ENCODE assay signal across 30 cellular contexts in genomic region chr10:35124540-35124939, GRCh38. TPM values are rescaled to one million over a fixed set of nuclear protein-coding genes. Genes with fewer than 3 reads are reported as not detected.
DNase-seq lines count a peak whose midpoint lies in the region; ATAC-seq and TF ChIP-seq lines count a peak whose summit lies in the region.
"Had no signal": no experiment of that assay in that cellular context is flagged by ENCODE, and none has a peak within 500 bp of the region (broad histone marks: within the 10 kb centered on the region; RNA-seq: fewer than 3 reads in every experiment).

No MANE protein-coding gene starts in this region.

- H3K9me3 Mint-ChIP-seq in activated naive CD4-positive, alpha-beta T cell treated with anti-CD3 and anti-CD28 coated beads, Interleukin-2, amount 10 ng/mL, durations not matched to agents 7 days and 5 days, result no peaks in the 10 kb centered on the region
- H3K9me3 Mint-ChIP-seq in nephron, result no peaks in the 10 kb centered on the region
- H3K9me3 Mint-ChIP-seq: T-cell had no signal

- no peaks in the 10 kb centered on the region for H4K20me1 ChIP-seq in DND-41 (ENCODE audit: insufficient read depth, low read length)

- peak overlapping the region; percentile 2 for H3K4me3 Mint-ChIP-seq in activated naive CD4-positive, alpha-beta T cell treated with anti-CD3 and anti-CD28 coated beads, Interleukin-2, amount 10 ng/mL, durations not matched to agents 7 days and 5 days
- H3K4me3 Mint-ChIP-seq in nephron, result peak overlapping the region in 2 of 3 experiments; percentile 8 to 28
- H3K4me3 Mint-ChIP-seq: CD14-positive monocyte had no signal

- TF ChIP-seq POLR2A in breast epithelium (IDR thresholded peaks at IDR 0.05), result no peak

- H3K27ac ChIP-seq in DND-41 (ENCODE audit: low read length), result no peak overlapping the region
- peak overlapping the region; percentile 26 to 40 for H3K27ac ChIP-seq in breast epithelium
- peak overlapping the region in 19 of 59 donors; percentile 0 to 99 (median 28) for H3K27ac ChIP-seq in dorsolateral prefrontal cortex
- H3K27ac ChIP-seq: esophagus muscularis mucosa, ovary, Peyer's patch had no signal

- ATAC-seq in DND-41 (ENCODE audit: insufficient read depth, low read depth) (no peak), HG02610 (IDR thresholded peaks at IDR 0.05; ENCODE audit: unreplicated experiment) (no peak)
- ATAC-seq: gastroesophageal sphincter, sciatic nerve, T-cell had no signal

- H3K36me3 ChIP-seq in DND-41 (ENCODE audit: insufficient read depth, low read length), result no peaks in the 10 kb centered on the region
- no peaks in the 10 kb centered on the region for H3K36me3 ChIP-seq in breast epithelium
- H3K36me3 ChIP-seq: ascending aorta, esophagus muscularis mucosa, gastroesophageal sphincter, ovary, Peyer's patch had no signal

- H3K27me3 ChIP-seq in DND-41 (ENCODE audit: insufficient read depth, low read length, poor library complexity), result no peaks in the 10 kb centered on the region
- no peaks in the 10 kb centered on the region for H3K27me3 ChIP-seq in breast epithelium
- no peaks in the 10 kb centered on the region for H3K27me3 ChIP-seq in dorsolateral prefrontal cortex
- H3K27me3 ChIP-seq: ascending aorta, esophagus muscularis mucosa, gastroesophageal sphincter, ovary, Peyer's patch had no signal

- H3K9ac ChIP-seq in DND-41 (ENCODE audit: low read depth, low read length), result no peak overlapping the region

- intact Hi-C loops in breast epithelium (cut with DNase I; ENCODE audit: low total_unique reads) (loop anchor here (10.0 kb wide), 1 partner anchor 1750 kb away; no protein-coding TSS in a partner anchor), dorsolateral prefrontal cortex (cut with DNase I) (loop anchor here in 1 of 2 donors (10.0 kb wide), 1 partner anchor 520 kb away; the partner anchor contains the start of gene FZD8)

- H3K4me3 ChIP-seq in DND-41 (ENCODE audit: low read depth in 1 of 2, low read length in 2 of 2), result no peak overlapping the region
- H3K4me3 ChIP-seq in breast epithelium, result no peak overlapping the region
- H3K4me3 ChIP-seq in dorsolateral prefrontal cortex, result no peak overlapping the region
- H3K4me3 ChIP-seq: ascending aorta, esophagus muscularis mucosa, gastroesophageal sphincter, ovary, Peyer's patch had no signal

- no peak overlapping the region for H3K4me2 ChIP-seq in DND-41 (ENCODE audit: insufficient read depth, low read length)

- peaks cover 21% of the 10 kb centered on the region for H3K79me2 ChIP-seq in DND-41 (ENCODE audit: insufficient read depth, low read length)

- peak overlapping the region; percentile 50; the same call in 1 of the 2 replicates for H2AFZ ChIP-seq in DND-41 (ENCODE audit: low read depth, low read length)

- TF ChIP-seq CTCF in DND-41 (IDR thresholded peaks at IDR 0.05; ENCODE audit: borderline replicate concordance, extremely low read depth, low read length, poor library complexity, severe bottlenecking) (no peak), breast epithelium (IDR thresholded peaks at IDR 0.05) (no peak), nephron (IDR thresholded peaks at IDR 0.05; ENCODE audit: unreplicated experiment in 3 of 3) (no peak), dorsolateral prefrontal cortex (IDR thresholded peaks at IDR 0.05 in 54 of 56, conservative IDR thresholded peaks at IDR 0.05 in 2 of 56; ENCODE audit: low read depth in 1 of 56, partially characterized antibody in 56 of 56) (no peak)

- H3K27me3 Mint-ChIP-seq in activated naive CD4-positive, alpha-beta T cell treated with anti-CD3 and anti-CD28 coated beads, Interleukin-2, amount 10 ng/mL, durations not matched to agents 7 days and 5 days, result no peaks in the 10 kb centered on the region
- no peaks in the 10 kb centered on the region for H3K27me3 Mint-ChIP-seq in nephron (ENCODE audit: low read depth)
- H3K27me3 Mint-ChIP-seq: T-cell had no signal

- H3K27ac Mint-ChIP-seq in activated naive CD4-positive, alpha-beta T cell treated with anti-CD3 and anti-CD28 coated beads, Interleukin-2, amount 10 ng/mL, durations not matched to agents 7 days and 5 days, result peak overlapping the region; percentile 29
- peak overlapping the region in 1 of 3 experiments; percentile 7 for H3K27ac Mint-ChIP-seq in nephron

- peaks cover 5% of the 10 kb centered on the region for H3K36me3 Mint-ChIP-seq in activated naive CD4-positive, alpha-beta T cell treated with anti-CD3 and anti-CD28 coated beads, Interleukin-2, amount 10 ng/mL, durations not matched to agents 7 days and 5 days
- H3K36me3 Mint-ChIP-seq in nephron (ENCODE audit: low read depth), result no peaks in the 10 kb centered on the region
- H3K36me3 Mint-ChIP-seq: T-cell had no signal

- DNase-seq in activated naive CD4-positive, alpha-beta T cell treated with anti-CD3 and anti-CD28 coated beads, Interleukin-2, amount 10 ng/mL, durations not matched to agents 7 days and 5 days, result no peak
- no peak for DNase-seq in activated naive CD4-positive, alpha-beta T cell treated with Interleukin-2 at 50 U/mL for 16 hours
- DNase-seq in DND-41, result no peak
- DNase-seq in breast epithelium (ENCODE audit: low spot score in 2 of 2), result no peak
- no peak for DNase-seq in H4 (ENCODE audit: low spot score)
- DNase-seq in dorsolateral prefrontal cortex, result no peak
- DNase-seq: activated CD4-positive, CD25-positive, alpha-beta regulatory T cell treated with anti-CD3 and anti-CD28 coated beads, Interleukin-2, amount 50 U/mL, for 72 hours; activated CD8-positive, alpha-beta memory T cell treated with anti-CD3 and anti-CD28 coated beads, Interleukin-2, amount 50 U/mL, for 4 hours; activated gamma-delta T cell treated with Interleukin-2 at 50 U/mL for 16 hours; DMS 273 treated with DMSO at 0.1 percent for 48 hours; effector CD4-positive, alpha-beta T cell; GDM1; H7; KBM-7; kidney; mesendoderm; NCI-H1436 treated with DMSO at 0.1 percent for 48 hours; NCI-H510A treated with DMSO at 0.1 percent for 48 hours; ovary; Peyer's patch; stimulated activated CD4-positive, alpha-beta T cell treated with anti-CD3 and anti-CD28 coated beads, Interleukin-15, amount 100 ng/mL, for 24 hours; substantia nigra; T-cell had no signal

- H3K4me1 Mint-ChIP-seq in activated naive CD4-positive, alpha-beta T cell treated with anti-CD3 and anti-CD28 coated beads, Interleukin-2, amount 10 ng/mL, durations not matched to agents 7 days and 5 days, result peaks cover 39% of the 10 kb centered on the region
- peaks cover 15% of the 10 kb centered on the region for H3K4me1 Mint-ChIP-seq in nephron

- H3K4me1 ChIP-seq in DND-41 (ENCODE audit: insufficient read depth, low read length), result peaks cover 33% of the 10 kb centered on the region
- H3K4me1 ChIP-seq in breast epithelium, result no peaks in the 10 kb centered on the region
- H3K4me1 ChIP-seq: Peyer's patch had no signal

- H3K9me3 ChIP-seq in DND-41 (ENCODE audit: insufficient read depth, low read length, severe bottlenecking) (no peaks in the 10 kb centered on the region), breast epithelium (no peaks in the 10 kb centered on the region)
- H3K9me3 ChIP-seq: ascending aorta, esophagus muscularis mucosa, gastroesophageal sphincter, ovary, Peyer's patch had no signal

- CTCF ChIA-PET in activated naive CD4-positive, alpha-beta T cell treated with anti-CD3 and anti-CD28 coated beads, Interleukin-2, amount 10 ng/mL, durations not matched to agents 7 days and 5 days (lab: Charles Lee), result interaction anchor here (0.8 to 3.1 kb wide), 4 partner anchors 89 to 130 kb away, joined by 3 to 25 read pairs (median 10); no protein-coding TSS in a partner anchor

RNA-seq across cellular contexts. Expression of gene CREM, which starts 2.1 kb away (rescaled TPM):
- total RNA-seq in breast epithelium, result 10 to 100 TPM; 30.6 to 55.4 (median 41.6) TPM
- 45.6 and 48.0 TPM in 2 replicates for total RNA-seq in H4 (2014; rRNA removed; shearing (Covaris generic))
- total RNA-seq in dorsolateral prefrontal cortex, result 10 to 100 TPM; 20.4 to 57.0 (median 37.2) TPM

RNA-seq across cellular contexts. Expression of gene CUL2, which starts 34.4 kb away (rescaled TPM):
- 10 to 100 TPM; 18.9 to 22.7 (median 20.3) TPM for total RNA-seq in breast epithelium
- 9.4 and 17.3 TPM in 2 replicates for total RNA-seq in H4 (2014; rRNA removed; shearing (Covaris generic))
- total RNA-seq in dorsolateral prefrontal cortex, result 10 to 100 TPM; 26.3 to 63.8 (median 45.2) TPM
